ENCODE assay signal across 7 cellular contexts in the genomic region with DNA sequence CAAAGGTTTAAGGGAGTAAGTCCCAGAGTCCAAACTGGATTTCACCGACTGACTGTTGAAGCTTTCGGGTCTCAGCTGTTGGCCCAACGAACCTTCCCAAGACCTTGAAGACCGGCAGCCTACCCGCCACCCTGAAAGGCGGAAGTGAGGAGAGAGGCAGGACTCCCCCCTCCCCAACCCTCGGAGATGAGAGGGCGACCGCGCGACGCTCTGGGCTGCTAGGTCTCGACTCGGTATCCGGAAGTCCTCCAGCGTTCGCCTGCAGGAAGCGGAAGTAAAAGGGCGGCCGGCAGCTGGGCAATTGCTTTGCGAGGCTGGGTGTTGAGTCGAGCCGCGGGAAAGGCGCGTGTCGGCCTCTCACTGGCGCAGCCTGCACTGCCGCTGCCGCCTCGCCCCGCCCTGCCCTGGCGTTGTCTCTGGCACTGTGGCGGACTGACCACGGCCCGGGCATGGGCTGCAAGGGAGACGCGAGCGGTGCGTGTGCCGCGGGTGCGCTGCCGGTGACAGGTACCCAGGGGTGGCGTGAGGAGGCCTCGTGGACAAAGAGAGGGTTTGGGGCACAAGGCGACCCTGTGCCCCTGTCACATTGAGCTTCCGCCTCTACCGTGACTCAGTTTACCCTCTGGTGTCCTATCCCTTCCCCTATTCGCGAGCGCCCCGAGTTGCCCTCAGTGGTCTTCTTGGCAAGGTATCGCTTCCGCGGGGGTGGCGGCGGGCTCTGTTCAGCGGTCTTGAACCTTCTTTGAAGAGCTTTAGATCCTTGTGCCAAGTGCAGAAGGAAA.
DNase-seq lines count a peak whose midpoint lies in the region; ATAC-seq and TF ChIP-seq lines count a peak whose summit lies in the region.

UGGT1 (plus strand) TSS at position 292 of the 782 bp plus-strand sequence; CDS start at position 450, 158 bp downstream.

- ATAC-seq in GM18508 (IDR thresholded peaks at IDR 0.05; ENCODE audit: insufficient read depth, unreplicated experiment): peak; percentile 84
- ATAC-seq in HG03025 (IDR thresholded peaks at IDR 0.05; ENCODE audit: low FRiP score, unreplicated experiment): peak; percentile 96

- H3K4me3 ChIP-seq in astrocyte of the spinal cord (ENCODE audit: low read depth, low read length): peak within 1 kb of the TSS; percentile 97

- DNase-seq in NCI-H2081 (lab: John Stamatoyannopoulos, UW): peak; percentile 95 to 97
- DNase-seq in T1000 (lab: John Stamatoyannopoulos, UW): peak; percentile 91
- DNase-seq in astrocyte of the spinal cord (ENCODE audit: low read depth, low spot score): peak; percentile 98
- peak; percentile 94 to 95 for DNase-seq in hippocampal formation (lab: John Stamatoyannopoulos, UW)
- peak; percentile 100 for DNase-seq in retina

- in situ Hi-C loops in astrocyte of the spinal cord (cut with HindIII; ENCODE audit: low sequenced_read_pairs): no loop called here

- TF ChIP-seq CTCF in astrocyte of the spinal cord (IDR thresholded peaks at IDR 0.05; ENCODE audit: low read depth, low read length): no peak

Comparison
In these comparisons a context has a peak if more than half of its experiments do, and no peak if none do; other contexts are left out.
1. Peak in every context shown above with its lines: DNase-seq, ATAC-seq and H3K4me3 ChIP-seq.